In the genomic region with DNA sequence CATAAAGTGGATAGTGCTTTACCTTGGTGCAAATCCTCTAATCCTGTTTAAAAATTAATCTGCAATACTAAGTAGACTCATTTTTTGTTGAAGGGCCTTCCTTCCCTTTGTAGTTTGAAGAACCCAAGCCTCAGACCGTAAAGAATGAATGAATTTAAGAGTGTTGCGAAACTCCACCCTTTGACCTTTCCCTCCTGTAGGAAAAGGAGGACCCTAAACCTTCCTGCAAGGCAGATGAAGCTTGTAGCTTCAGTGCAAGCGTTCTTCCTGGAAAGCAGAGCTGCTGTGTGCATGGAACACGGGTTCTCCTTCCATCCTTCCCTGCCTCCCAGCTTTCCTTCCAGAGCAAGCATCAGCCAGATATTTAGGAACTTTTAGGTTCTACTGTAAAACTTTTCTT, we compare ENCODE assay signal across 10 cellular contexts. TPM values are rescaled to one million over a fixed set of nuclear protein-coding genes. Genes with fewer than 3 reads are reported as not detected.
A peak's percentile ranks its signal among the peaks of the same experiment; 100 is the strongest.
DNase-seq lines count a peak whose midpoint lies in the region; ATAC-seq, FAIRE-seq and TF ChIP-seq lines count a peak whose summit lies in the region.
"Had no signal": no experiment of that assay in that cellular context is flagged by ENCODE, and none has a peak within 500 bp of the region (broad histone marks: within the 10 kb centered on the region; RNA-seq: fewer than 3 reads in every experiment).

No MANE protein-coding gene starts in this region.

- peak overlapping the region; percentile 89 for H3K4me3 Mint-ChIP-seq in endodermal cell
- peak overlapping the region; percentile 91 for H3K4me3 Mint-ChIP-seq in nephron progenitor cell

- FAIRE-seq in urothelium cell line (lab: Jason Lieb, UNC), result no peak
- FAIRE-seq: G401.6, RCC 7860 had no signal

- H3K36me3 ChIP-seq in DOHH2 (ENCODE audit: control insufficient read depth, low read length) (no peaks in the 10 kb centered on the region), Loucy (ENCODE audit: insufficient read depth, low read length) (no peaks in the 10 kb centered on the region), endodermal cell (ENCODE audit: control insufficient read depth, insufficient read depth, low read length) (no peaks in the 10 kb centered on the region)

- H2AFZ ChIP-seq in Loucy (ENCODE audit: low read length), result no peak overlapping the region

- no peak for TF ChIP-seq CTCF in DOHH2 (IDR thresholded peaks at IDR 0.05; ENCODE audit: low read depth, low read length, poor library complexity, severe bottlenecking)
- no peak for TF ChIP-seq CTCF in Loucy (conservative IDR thresholded peaks at IDR 0.05; ENCODE audit: low read length)
- TF ChIP-seq CTCF in endodermal cell (conservative IDR thresholded peaks at IDR 0.05), result no peak
- no peak for TF ChIP-seq CTCF in nephron progenitor cell (IDR thresholded peaks at IDR 0.05)

- H3K27me3 ChIP-seq in DOHH2 (ENCODE audit: control insufficient read depth, low read length) (peaks cover 2% of the 10 kb centered on the region; the same call in 1 of the 2 replicates), Loucy (ENCODE audit: insufficient read depth, low read length, poor library complexity, severe bottlenecking) (no peaks in the 10 kb centered on the region), endodermal cell (ENCODE audit: control insufficient read depth, insufficient read depth, low read length, poor library complexity, severe bottlenecking) (no peaks in the 10 kb centered on the region)

- H3K4me1 ChIP-seq in DOHH2 (ENCODE audit: control insufficient read depth, low read length), result peaks cover 31% of the 10 kb centered on the region
- peaks cover 10% of the 10 kb centered on the region for H3K4me1 ChIP-seq in Loucy (ENCODE audit: insufficient read depth, low read length, poor library complexity, severe bottlenecking)
- H3K4me1 ChIP-seq in endodermal cell (ENCODE audit: control insufficient read depth, insufficient read depth, low read length), result peaks cover 2% of the 10 kb centered on the region

- H3K9ac ChIP-seq in Loucy (ENCODE audit: low read depth, low read length, poor library complexity, severe bottlenecking) (no peak overlapping the region), endodermal cell (ENCODE audit: extremely low read depth, low read length, poor library complexity, severe bottlenecking) (no peak overlapping the region)

- H3K9me2 ChIP-seq in DOHH2 (replicated peaks; ENCODE audit: control insufficient read depth, low read length) (no peaks in the 10 kb centered on the region), Loucy (replicated peaks; ENCODE audit: low read depth, low read length) (no peaks in the 10 kb centered on the region)

- H3K27ac Mint-ChIP-seq in endodermal cell (no peak overlapping the region), nephron progenitor cell (no peak overlapping the region)

- peaks cover 3% of the 10 kb centered on the region for H3K27me3 Mint-ChIP-seq in endodermal cell (ENCODE audit: insufficient read depth)
- peaks cover 9% of the 10 kb centered on the region for H3K27me3 Mint-ChIP-seq in nephron progenitor cell (ENCODE audit: low read depth, poor library complexity)

- H3K9me3 Mint-ChIP-seq in endodermal cell (no peaks in the 10 kb centered on the region), nephron progenitor cell (no peaks in the 10 kb centered on the region)

- H3K4me1 Mint-ChIP-seq in endodermal cell (peaks cover 24% of the 10 kb centered on the region), nephron progenitor cell (peaks cover 55% of the 10 kb centered on the region)

- 59 to 68% methylated on average over 3 to 4 of the region's 4 CpGs for WGBS in endodermal cell (ENCODE audit: insufficient coverage in 1 of 2, insufficient read length in 1 of 2), 2 experiments

- H3F3A ChIP-seq in DOHH2 (ENCODE audit: control insufficient read depth, insufficient read depth) (peaks cover 3% of the 10 kb centered on the region; the same call in 1 of the 2 replicates), Loucy (ENCODE audit: low read depth) (no peaks in the 10 kb centered on the region)

- H3K4me2 ChIP-seq in DOHH2 (ENCODE audit: low read length) (peak overlapping the region; percentile 89), Loucy (ENCODE audit: low read depth, low read length, poor library complexity, severe bottlenecking) (peak overlapping the region; percentile 88)

- H3K36me3 Mint-ChIP-seq in endodermal cell (ENCODE audit: low read depth) (peaks cover 3% of the 10 kb centered on the region), nephron progenitor cell (ENCODE audit: low read depth) (peaks cover 4% of the 10 kb centered on the region)

- H3K9me3 ChIP-seq in DOHH2 (ENCODE audit: control insufficient read depth, insufficient read depth, low read length) (no peaks in the 10 kb centered on the region), Loucy (ENCODE audit: insufficient read depth, low read depth, low read length) (no peaks in the 10 kb centered on the region), endodermal cell (ENCODE audit: control insufficient read depth, low read length) (no peaks in the 10 kb centered on the region)

- H3K79me2 ChIP-seq in DOHH2 (ENCODE audit: control insufficient read depth, low read length) (peaks cover 24% of the 10 kb centered on the region), Loucy (ENCODE audit: insufficient read depth, low read length) (no peaks in the 10 kb centered on the region)

- no peak for DNase-seq in endodermal cell
- no peak for DNase-seq in nephron progenitor cell
- DNase-seq in urothelium cell line (ENCODE audit: low spot score), result no peak
- DNase-seq in stimulated activated CD4-positive, alpha-beta T cell treated with anti-CD3 and anti-CD28 coated beads, Interleukin-15, amount 100 ng/mL, for 24 hours, result no peak
- DNase-seq in MV-4-11 (lab: John Stamatoyannopoulos, UW), result no peak

- peak overlapping the region; percentile 86 for H3K4me3 ChIP-seq in DOHH2 (ENCODE audit: low read length)
- H3K4me3 ChIP-seq in Loucy (ENCODE audit: low read length, poor library complexity, severe bottlenecking), result no peak overlapping the region
- H3K4me3 ChIP-seq in endodermal cell (ENCODE audit: low read length), result peak overlapping the region; percentile 82

- ATAC-seq in GM21737 (IDR thresholded peaks at IDR 0.05; ENCODE audit: unreplicated experiment), result no peak

- H3K27ac ChIP-seq in DOHH2 (ENCODE audit: low read depth, low read length), result no peak overlapping the region
- H3K27ac ChIP-seq in endodermal cell (ENCODE audit: low read depth, low read length), result no peak overlapping the region

- H4K20me1 ChIP-seq in DOHH2 (ENCODE audit: control insufficient read depth, insufficient read depth, low read depth, low read length), result no peaks in the 10 kb centered on the region
- no peaks in the 10 kb centered on the region for H4K20me1 ChIP-seq in Loucy (ENCODE audit: insufficient read depth, low read length, poor library complexity, severe bottlenecking)

RNA-seq across cellular contexts. Expression of gene IMPA2, which starts 1.7 kb away (rescaled TPM):
- total RNA-seq in endodermal cell, result 10 to 100 TPM; 68.0 to 88.9 TPM
- 62.2 TPM for polyA plus RNA-seq in endodermal cell (2013, experiment 1 of 2)
- polyA plus RNA-seq in endodermal cell (2013, experiment 2 of 2), result 51.6 TPM
